15 cellular contexts compared by ENCODE assay signal in genomic region chr6:36334343-36334742, GRCh38. TPM values are rescaled to one million over a fixed set of nuclear protein-coding genes. Genes with fewer than 3 reads are reported as not detected.
A peak's percentile ranks its signal among the peaks of the same experiment; 100 is the strongest.
DNase-seq lines count a peak whose midpoint lies in the region; ATAC-seq, FAIRE-seq and TF ChIP-seq lines count a peak whose summit lies in the region.
"Had no signal": no experiment of that assay in that cellular context is flagged by ENCODE, and none has a peak within 500 bp of the region (broad histone marks: within the 10 kb centered on the region; RNA-seq: fewer than 3 reads in every experiment).

No MANE protein-coding gene starts in this region.

- peaks cover 7% of the 10 kb centered on the region for H3F3A ChIP-seq in smooth muscle cell (ENCODE audit: low read depth)

- H3K4me3 Mint-ChIP-seq in Caco-2 (ENCODE audit: unreplicated experiment), result peak overlapping the region; percentile 74
- H3K4me3 Mint-ChIP-seq in astrocyte (ENCODE audit: unreplicated experiment), result no peak overlapping the region
- H3K4me3 Mint-ChIP-seq: activated CD4-positive, alpha-beta T cell treated with anti-CD3 and anti-CD28 coated beads for 36 hours; activated naive CD4-positive, alpha-beta T cell treated with anti-CD3 and anti-CD28 coated beads, Interleukin-2, amount 50 U/mL, for 24 hours had no signal

- H3K9ac ChIP-seq in astrocyte (ENCODE audit: low read length), result no peak overlapping the region
- H3K9ac ChIP-seq in smooth muscle cell (ENCODE audit: low read depth), result no peak overlapping the region

- peaks cover 21% of the 10 kb centered on the region for H3K4me1 Mint-ChIP-seq in Caco-2 (ENCODE audit: low read depth, unreplicated experiment)
- peaks cover 17% of the 10 kb centered on the region for H3K4me1 Mint-ChIP-seq in astrocyte (ENCODE audit: low read depth, unreplicated experiment)

- H3K27ac ChIP-seq in astrocyte (ENCODE audit: low read depth, low read length) (no peak overlapping the region), right cardiac atrium (ENCODE audit: low read length) (no peak overlapping the region), smooth muscle cell (ENCODE audit: low read depth) (no peak overlapping the region)
- H3K27ac ChIP-seq: thoracic aorta had no signal

- H3K4me1 ChIP-seq in Caco-2 (peaks cover 31% of the 10 kb centered on the region), astrocyte (ENCODE audit: insufficient read depth, low read length) (no peaks in the 10 kb centered on the region), right cardiac atrium (ENCODE audit: control insufficient read depth, insufficient read depth, low read length) (no peaks in the 10 kb centered on the region), smooth muscle cell (ENCODE audit: low read depth) (peaks cover 6% of the 10 kb centered on the region)

- H3K36me3 Mint-ChIP-seq in Caco-2 (ENCODE audit: insufficient read depth, unreplicated experiment) (no peaks in the 10 kb centered on the region), astrocyte (ENCODE audit: low read depth, unreplicated experiment) (no peaks in the 10 kb centered on the region)
- H3K36me3 Mint-ChIP-seq: activated naive CD4-positive, alpha-beta T cell treated with anti-CD3 and anti-CD28 coated beads, Interleukin-2, amount 50 U/mL, for 24 hours had no signal

- no peaks in the 10 kb centered on the region for H3K36me3 ChIP-seq in Caco-2 (ENCODE audit: control insufficient read depth, insufficient read depth, low read length)
- no peaks in the 10 kb centered on the region for H3K36me3 ChIP-seq in astrocyte (ENCODE audit: insufficient read depth, low read length)
- H3K36me3 ChIP-seq in smooth muscle cell (ENCODE audit: low read depth), result no peaks in the 10 kb centered on the region
- H3K36me3 ChIP-seq: thoracic aorta had no signal

- H3K27ac Mint-ChIP-seq in Caco-2 (ENCODE audit: unreplicated experiment) (peak overlapping the region; percentile 82), astrocyte (ENCODE audit: unreplicated experiment) (no peak overlapping the region)
- H3K27ac Mint-ChIP-seq: activated CD4-positive, alpha-beta T cell treated with anti-CD3 and anti-CD28 coated beads for 36 hours; activated naive CD4-positive, alpha-beta T cell treated with anti-CD3 and anti-CD28 coated beads, Interleukin-2, amount 50 U/mL, for 24 hours had no signal

- no peaks in the 10 kb centered on the region for H3K27me3 Mint-ChIP-seq in Caco-2 (ENCODE audit: insufficient read depth, unreplicated experiment)
- H3K27me3 Mint-ChIP-seq in astrocyte (ENCODE audit: low read depth, unreplicated experiment), result peaks cover 49% of the 10 kb centered on the region

- CTCF ChIA-PET in Caco-2 (lab: Charles Lee), result interaction anchor here (0.8 to 1.9 kb wide), 5 partner anchors 17 to 32 kb away, joined by 3 to 15 read pairs (median 5); no protein-coding TSS in a partner anchor

- intact Hi-C loops in Caco-2 (cut with micrococcal nuclease; ENCODE audit: unreplicated experiment), result no loop called here
- intact Hi-C loops in right cardiac atrium (cut with DNase I), result no loop called here

- BruUV-seq in Caco-2 (replicated peaks; lab: Mats Ljungman, UMichigan), result no TSS peak

- H3K27me3 ChIP-seq in Caco-2 (replicated peaks; ENCODE audit: control insufficient read depth, insufficient read depth, low read length), result no peaks in the 10 kb centered on the region
- peaks cover 45% of the 10 kb centered on the region for H3K27me3 ChIP-seq in astrocyte (ENCODE audit: insufficient read depth, low read length)
- no peaks in the 10 kb centered on the region for H3K27me3 ChIP-seq in right cardiac atrium (ENCODE audit: control insufficient read depth, insufficient read depth)
- no peaks in the 10 kb centered on the region for H3K27me3 ChIP-seq in smooth muscle cell (ENCODE audit: low read depth)

- ATAC-seq in right cardiac atrium (peak; percentile 52 to 57), HG03159 (IDR thresholded peaks at IDR 0.05; ENCODE audit: unreplicated experiment) (no peak)
- ATAC-seq: activated CD4-positive, alpha-beta T cell treated with anti-CD3 and anti-CD28 coated beads for 36 hours had no signal

- H3K79me2 ChIP-seq in astrocyte (ENCODE audit: insufficient read depth, low read length) (no peaks in the 10 kb centered on the region), smooth muscle cell (ENCODE audit: low read depth) (no peaks in the 10 kb centered on the region)

- no peak for DNase-seq in Caco-2
- DNase-seq in astrocyte (ENCODE audit: low read depth), result no peak
- DNase-seq in right cardiac atrium, result no peak
- no peak for DNase-seq in smooth muscle cell (lab: John Stamatoyannopoulos, UW; ENCODE audit: unreplicated experiment)
- no peak for DNase-seq in NCI-H526 treated with DMSO at 0.1 percent for 48 hours (lab: John Stamatoyannopoulos, UW)
- no peak for DNase-seq in activated CD8-positive, alpha-beta memory T cell treated with anti-CD3 and anti-CD28 coated beads, Interleukin-2, amount 50 U/mL, for 4 hours
- no peak for DNase-seq in NCI-H1930 (lab: John Stamatoyannopoulos, UW)
- DNase-seq: activated CD4-positive, alpha-beta T cell treated with anti-CD3 and anti-CD28 coated beads for 36 hours; activated T-cell treated with anti-CD3 and anti-CD28 coated beads for 4 hours; NCI-H2107 had no signal

- H3K9me3 Mint-ChIP-seq in Caco-2 (ENCODE audit: unreplicated experiment) (no peaks in the 10 kb centered on the region), astrocyte (ENCODE audit: unreplicated experiment) (peaks cover 6% of the 10 kb centered on the region)
- H3K9me3 Mint-ChIP-seq: activated naive CD4-positive, alpha-beta T cell treated with anti-CD3 and anti-CD28 coated beads, Interleukin-2, amount 50 U/mL, for 24 hours had no signal

- FAIRE-seq in astrocyte (lab: Jason Lieb, UNC), result no peak

- H3K4me2 ChIP-seq in astrocyte (ENCODE audit: low read length), result peak overlapping the region; percentile 48
- H3K4me2 ChIP-seq in smooth muscle cell, result peak overlapping the region; percentile 11

- no peaks in the 10 kb centered on the region for H4K20me1 ChIP-seq in astrocyte (ENCODE audit: insufficient read depth, low read length)
- H4K20me1 ChIP-seq in smooth muscle cell (ENCODE audit: low read depth), result no peaks in the 10 kb centered on the region

- H3K9me3 ChIP-seq in Caco-2, result no peaks in the 10 kb centered on the region
- no peaks in the 10 kb centered on the region for H3K9me3 ChIP-seq in astrocyte (ENCODE audit: insufficient read depth, low read depth, low read length)
- H3K9me3 ChIP-seq in right cardiac atrium (ENCODE audit: control insufficient read depth, low read length), result no peaks in the 10 kb centered on the region
- H3K9me3 ChIP-seq in smooth muscle cell (replicated peaks; ENCODE audit: low read depth), result no peaks in the 10 kb centered on the region
- H3K9me3 ChIP-seq: thoracic aorta had no signal

- WGBS in right cardiac atrium, result 44% methylated on average over 7 of the region's 7 CpGs
- 54% methylated on average over 7 of the region's 7 CpGs for WGBS in smooth muscle cell (ENCODE audit: low lambda C conversion rate)

- H3K4me3 ChIP-seq in Caco-2 (ENCODE audit: low read depth, low read length), result no peak overlapping the region
- H3K4me3 ChIP-seq in astrocyte (ENCODE audit: insufficient read depth, low read depth, low read length), result no peak overlapping the region
- H3K4me3 ChIP-seq in right cardiac atrium (ENCODE audit: low read length), result no peak overlapping the region
- peak overlapping the region; percentile 30 for H3K4me3 ChIP-seq in smooth muscle cell
- H3K4me3 ChIP-seq: thoracic aorta had no signal

- no peak for TF ChIP-seq CTCF in Caco-2 (IDR thresholded peaks at IDR 0.05; ENCODE audit: insufficient read depth in 1 of 2, low read depth in 1 of 2, low read length in 1 of 2, severe bottlenecking in 1 of 2, unreplicated experiment in 1 of 2)
- TF ChIP-seq CTCF in astrocyte (IDR thresholded peaks at IDR 0.05; ENCODE audit: insufficient read depth, low read depth, low read length), result no peak
- no peak for TF ChIP-seq CTCF in smooth muscle cell (IDR thresholded peaks at IDR 0.05; ENCODE audit: borderline replicate concordance, insufficient read depth, poor library complexity, severe bottlenecking)

- no peak overlapping the region for H2AFZ ChIP-seq in astrocyte (ENCODE audit: low read depth, low read length)
- no peak overlapping the region for H2AFZ ChIP-seq in smooth muscle cell (ENCODE audit: low read depth)

- POLR2A ChIA-PET in Caco-2 (lab: Charles Lee), result interaction anchor here (0.6 to 1.1 kb wide), 3 partner anchors 14 to 26 kb away, joined by 3 read pairs; no protein-coding TSS in a partner anchor

RNA-seq across cellular contexts. Expression of gene BNIP5, which starts 2.3 kb away (rescaled TPM):
- 0.50 and 0.53 TPM in 2 replicates for total RNA-seq in Caco-2 (2022)
- total RNA-seq in astrocyte, result not detected in 2 replicates
- under 1 TPM in 1 of 4 donors, not detected in 3; 0.06 TPM for total RNA-seq in right cardiac atrium
- 0.02 TPM for polyA plus RNA-seq in right cardiac atrium
- not detected in 2 replicates for total RNA-seq in smooth muscle cell
- polyA plus RNA-seq in smooth muscle cell, result not detected in 2 replicates
- total RNA-seq: activated CD4-positive, alpha-beta T cell treated with anti-CD3 and anti-CD28 coated beads for 36 hours; M059J; posterior vena cava; thoracic aorta had no signal

RNA-seq across cellular contexts. Expression of gene ETV7, which starts 53.1 kb away (rescaled TPM):
- total RNA-seq in Caco-2 (2022) (0.52 and 0.79 TPM in 2 replicates), astrocyte (1.9 and 2.4 TPM in 2 replicates), right cardiac atrium (under 1 TPM; 0.18 to 0.37 (median 0.34) TPM), smooth muscle cell (0.18 TPM in 1 of 2 replicates, not detected in the other)
- polyA plus RNA-seq in right cardiac atrium (0.18 TPM), smooth muscle cell (0.83 and 1.2 TPM in 2 replicates)
